In the genomic region with DNA sequence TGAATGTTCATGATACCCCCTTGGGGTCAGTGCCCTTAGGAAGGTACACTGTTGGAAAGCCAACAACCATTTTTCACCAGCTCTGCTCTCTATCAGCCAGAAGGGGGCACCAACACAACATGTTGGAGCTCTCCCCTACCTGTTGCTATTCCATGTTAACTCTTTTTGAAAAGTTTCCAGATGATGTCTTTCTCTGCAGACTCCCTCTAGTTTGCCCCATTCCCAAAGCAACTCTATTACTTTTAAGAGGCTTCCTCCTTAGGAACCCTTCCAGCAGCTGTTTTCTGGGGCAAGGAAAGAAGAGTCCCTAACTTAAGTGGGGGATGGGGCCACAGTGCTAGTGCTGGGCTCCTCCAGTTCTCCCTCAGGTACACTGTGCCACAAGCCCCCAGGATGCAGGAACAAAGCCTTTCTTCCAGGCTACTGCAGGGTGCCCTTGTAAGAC, we compare ENCODE assay signal across 8 cellular contexts. TPM values are rescaled to one million over a fixed set of nuclear protein-coding genes. Genes with fewer than 3 reads are reported as not detected.
DNase-seq lines count a peak whose midpoint lies in the region; ATAC-seq and TF ChIP-seq lines count a peak whose summit lies in the region.

No MANE protein-coding gene starts in this region.

- H3K9me3 ChIP-seq in OCI-LY1 (ENCODE audit: low read length) (no peaks in the 10 kb centered on the region), gastroesophageal sphincter (no peaks in the 10 kb centered on the region)

- H3K79me2 ChIP-seq in OCI-LY1 (ENCODE audit: insufficient read depth, low read length) = no peaks in the 10 kb centered on the region

- H3K36me3 ChIP-seq in OCI-LY1 (ENCODE audit: insufficient read depth, low read length) = peaks cover 29% of the 10 kb centered on the region; the same call in 1 of the 2 replicates
- H3K36me3 ChIP-seq in gastroesophageal sphincter = peaks cover 0 to 80% of the 10 kb centered on the region in 2 donors

- no peak overlapping the region for H2AFZ ChIP-seq in OCI-LY1 (ENCODE audit: low read length)

- DNase-seq in EL = peak; percentile 58
- DNase-seq in HT1080 (ENCODE audit: low read depth) = peak; percentile 38
- DNase-seq in activated T-helper 1 cell treated with Interleukin-2 at 50 U/mL for 16 hours (ENCODE audit: low read depth) = peak; percentile 14
- peak; percentile 65 for DNase-seq in pons (ENCODE audit: low spot score)

- TF ChIP-seq CTCF in OCI-LY1 (IDR thresholded peaks at IDR 0.05; ENCODE audit: low read length) (peak; percentile 97), gastroesophageal sphincter (IDR thresholded peaks at IDR 0.05) (peak; percentile 48 to 73 (median 61))

- H3F3A ChIP-seq in OCI-LY1 (ENCODE audit: insufficient read depth, low read length) = no peaks in the 10 kb centered on the region

- H3K9ac ChIP-seq in OCI-LY1 (ENCODE audit: low read length) = no peak overlapping the region

- H3K4me1 ChIP-seq in OCI-LY1 (ENCODE audit: insufficient read depth, low read length, severe bottlenecking) = peaks cover 24% of the 10 kb centered on the region
- no peaks in the 10 kb centered on the region for H3K4me1 ChIP-seq in gastroesophageal sphincter

- no peak for TF ChIP-seq POLR2A in gastroesophageal sphincter (IDR thresholded peaks at IDR 0.05)

- H3K27me3 ChIP-seq in OCI-LY1 (ENCODE audit: insufficient read depth, low read length) (no peaks in the 10 kb centered on the region), gastroesophageal sphincter (no peaks in the 10 kb centered on the region)

- TF ChIP-seq EP300 in gastroesophageal sphincter (IDR thresholded peaks at IDR 0.05) = no peak

- no peaks in the 10 kb centered on the region for H3K9me2 ChIP-seq in OCI-LY1 (ENCODE audit: low read depth, low read length)

- no peaks in the 10 kb centered on the region for H4K20me1 ChIP-seq in OCI-LY1 (ENCODE audit: insufficient read depth, low read length)

- H3K27ac ChIP-seq in OCI-LY1 (ENCODE audit: low read depth, low read length, poor library complexity, severe bottlenecking) (peak overlapping the region; percentile 56), gastroesophageal sphincter (no peak overlapping the region)

- no peak overlapping the region for H3K4me2 ChIP-seq in OCI-LY1 (ENCODE audit: low read length)

- H3K4me3 ChIP-seq in OCI-LY1 (ENCODE audit: low read depth, low read length, poor library complexity, severe bottlenecking) = no peak overlapping the region
- H3K4me3 ChIP-seq in gastroesophageal sphincter = no peak overlapping the region

- ATAC-seq in gastroesophageal sphincter (no peak), GM18867 (IDR thresholded peaks at IDR 0.05; ENCODE audit: unreplicated experiment) (no peak), GM19397 (IDR thresholded peaks at IDR 0.05; ENCODE audit: unreplicated experiment) (no peak)

RNA-seq across cellular contexts. Expression of a gene that starts 22.9 kb away (rescaled TPM):
- 51.8 and 68.6 TPM in 2 replicates for total RNA-seq in HT1080 (2014; rRNA removed; shearing (Covaris generic))
- 60.1 and 65.1 TPM in 2 replicates for polyA plus RNA-seq in HT1080 (2015; cell fraction: cytosol; rRNA removed)
- polyA plus RNA-seq in HT1080 (2015; cell fraction: nucleus; rRNA removed) = 52.7 and 56.9 TPM in 2 replicates
- 10 to 100 TPM in 1 of 4 donors, 1 to 10 TPM in 3; 6.7 to 10.3 (median 7.1) TPM for total RNA-seq in gastroesophageal sphincter

RNA-seq across cellular contexts. Expression of a gene that starts 28.6 kb away (rescaled TPM):
- 20.2 and 24.9 TPM in 2 replicates for total RNA-seq in HT1080 (2014; rRNA removed; shearing (Covaris generic))
- polyA plus RNA-seq in HT1080 (2015; cell fraction: cytosol; rRNA removed) = 17.3 and 19.1 TPM in 2 replicates
- polyA plus RNA-seq in HT1080 (2015; cell fraction: nucleus; rRNA removed) = 12.8 and 13.6 TPM in 2 replicates
- total RNA-seq in gastroesophageal sphincter = 10 to 100 TPM; 14.1 to 27.1 (median 17.6) TPM

RNA-seq across cellular contexts. Expression of a gene that starts 33.0 kb away (rescaled TPM):
- not detected in 2 replicates for total RNA-seq in HT1080 (2014; rRNA removed; shearing (Covaris generic))
- polyA plus RNA-seq in HT1080 (2015; cell fraction: cytosol; rRNA removed) = not detected in 2 replicates
- not detected in 2 replicates for polyA plus RNA-seq in HT1080 (2015; cell fraction: nucleus; rRNA removed)
- not detected for total RNA-seq in gastroesophageal sphincter

Comparison
In these comparisons a context has a peak if more than half of its experiments do, and no peak if none do; other contexts are left out.
1. DNase-seq: peak in every context shown above with its lines; median percentile 65 in pons; 58 in EL; 38 in HT1080; 14 in activated T-helper 1 cell treated with Interleukin-2 at 50 U/mL for 16 hours.